ENCODE assay signal across 35 cellular contexts in the genomic region with DNA sequence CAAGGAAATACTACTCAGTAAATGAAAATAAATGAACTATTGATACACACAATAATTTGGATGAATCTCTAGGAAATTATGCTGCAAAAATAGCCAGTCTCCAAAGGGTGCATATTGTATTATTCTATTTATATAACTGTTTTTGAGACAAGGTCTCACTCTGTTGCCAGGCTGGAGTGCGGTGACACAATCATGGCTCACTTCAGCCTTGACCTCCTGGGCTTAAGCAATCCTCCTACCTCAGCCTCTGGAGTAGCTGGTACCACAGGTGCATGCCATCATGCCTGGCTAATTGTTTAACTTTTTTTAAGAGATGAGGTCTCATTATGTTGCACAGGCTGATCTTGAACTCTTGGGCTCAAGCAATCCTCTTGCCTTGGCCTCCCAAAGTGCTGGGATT. TPM values are rescaled to one million over a fixed set of nuclear protein-coding genes. Genes with fewer than 3 reads are reported as not detected.
"Had no signal": no experiment of that assay in that cellular context is flagged by ENCODE, and none has a peak within 500 bp of the region (broad histone marks: within the 10 kb centered on the region; RNA-seq: fewer than 3 reads in every experiment).

No MANE protein-coding gene starts in this region.

- H3K4me1 Mint-ChIP-seq: activated B cell treated with CpG ODN at 0.5 μM for 24 hours; activated naive CD4-positive, alpha-beta T cell treated with anti-CD3 and anti-CD28 coated beads, Interleukin-2, amount 50 U/mL, for 24 hours; activated naive CD8-positive, alpha-beta T cell treated with anti-CD3 and anti-CD28 coated beads for 36 hours; activated naive CD8-positive, alpha-beta T cell treated with anti-CD3 and anti-CD28 coated beads, Interleukin-2, amount 50 U/mL, for 24 hours had no signal

- H3K36me3 ChIP-seq: ascending aorta, breast epithelium, cardiac muscle cell, colonic mucosa, esophagus muscularis mucosa, gastroesophageal sphincter, WERI-Rb-1 had no signal

- H3K27me3 ChIP-seq: ascending aorta, breast epithelium, cardiac muscle cell, colonic mucosa, esophagus muscularis mucosa, gastroesophageal sphincter, heart right ventricle had no signal

- H3K4me3 Mint-ChIP-seq: activated B cell treated with CpG ODN at 0.5 μM for 24 hours; activated CD8-positive, alpha-beta T cell treated with anti-CD3 and anti-CD28 coated beads for 36 hours; activated naive CD4-positive, alpha-beta T cell treated with anti-CD3 and anti-CD28 coated beads for 36 hours; activated naive CD4-positive, alpha-beta T cell treated with anti-CD3 and anti-CD28 coated beads, Interleukin-2, amount 50 U/mL, for 24 hours; activated naive CD8-positive, alpha-beta T cell treated with anti-CD3 and anti-CD28 coated beads for 36 hours; activated naive CD8-positive, alpha-beta T cell treated with anti-CD3 and anti-CD28 coated beads, Interleukin-2, amount 50 U/mL, for 24 hours; activated T-cell treated with anti-CD3 and anti-CD28 coated beads, Interleukin-2, amount 50 U/mL, for 4 hours; activated T-helper 1 cell treated with anti-CD3 and anti-CD28 coated beads, Interleukin-12 subunit alpha, Interleukin-12 subunit beta, Interleukin-2, Interleukin-4 antibody, amounts not matched to agents 30 ng/mL and 10 ng/mL and 1 ng/mL, durations not matched to agents 14 hours and 24 hours and 36 hours; brain; dendritic cell treated with granulocyte-macrophage colony-stimulating factor and Interleukin-4, amounts not matched to agents 40 ng/mL and 50 ng/mL, for 4 days; effector memory CD8-positive, alpha-beta T cell; T-helper 17 cell; T-helper 2 cell treated with Interferon-gamma antibody and Interleukin-4, amounts not matched to agents 5 μg/mL and 100 μg/mL, for 36 hours had no signal

- H3K27ac Mint-ChIP-seq: activated B cell treated with CpG ODN at 0.5 μM for 24 hours; activated CD8-positive, alpha-beta T cell treated with anti-CD3 and anti-CD28 coated beads for 36 hours; activated naive CD4-positive, alpha-beta T cell treated with anti-CD3 and anti-CD28 coated beads for 36 hours; activated naive CD4-positive, alpha-beta T cell treated with anti-CD3 and anti-CD28 coated beads, Interleukin-2, amount 50 U/mL, for 24 hours; activated naive CD8-positive, alpha-beta T cell treated with anti-CD3 and anti-CD28 coated beads for 36 hours; activated naive CD8-positive, alpha-beta T cell treated with anti-CD3 and anti-CD28 coated beads, Interleukin-2, amount 50 U/mL, for 24 hours; activated T-helper 1 cell treated with anti-CD3 and anti-CD28 coated beads, Interleukin-12 subunit alpha, Interleukin-12 subunit beta, Interleukin-2, Interleukin-4 antibody, amounts not matched to agents 30 ng/mL and 10 ng/mL and 1 ng/mL, durations not matched to agents 14 hours and 24 hours and 36 hours; activated T-helper 2 cell treated with anti-CD3 and anti-CD28 coated beads, Interferon-gamma antibody, Interleukin-2, Interleukin-4, amounts not matched to agents 10 μg/mL and 5 μg/mL and 100 μg/mL, durations not matched to agents 14 hours and 24 hours and 36 hours; brain; dendritic cell treated with granulocyte-macrophage colony-stimulating factor and Interleukin-4, amounts not matched to agents 40 ng/mL and 50 ng/mL, for 4 days; effector memory CD8-positive, alpha-beta T cell; T-helper 17 cell; T-helper 2 cell treated with Interferon-gamma antibody and Interleukin-4, amounts not matched to agents 5 μg/mL and 100 μg/mL, for 36 hours had no signal

- H3K27me3 Mint-ChIP-seq: activated naive CD4-positive, alpha-beta T cell treated with anti-CD3 and anti-CD28 coated beads, Interleukin-2, amount 50 U/mL, for 24 hours had no signal

- H3K9me3 Mint-ChIP-seq: activated B cell treated with CpG ODN at 0.5 μM for 24 hours; activated CD8-positive, alpha-beta T cell treated with anti-CD3 and anti-CD28 coated beads for 36 hours; activated naive CD4-positive, alpha-beta T cell treated with anti-CD3 and anti-CD28 coated beads for 36 hours; activated naive CD4-positive, alpha-beta T cell treated with anti-CD3 and anti-CD28 coated beads, Interleukin-2, amount 50 U/mL, for 24 hours; activated naive CD8-positive, alpha-beta T cell treated with anti-CD3 and anti-CD28 coated beads for 36 hours; activated naive CD8-positive, alpha-beta T cell treated with anti-CD3 and anti-CD28 coated beads, Interleukin-2, amount 50 U/mL, for 24 hours; activated T-cell treated with anti-CD3 and anti-CD28 coated beads, Interleukin-2, amount 50 U/mL, for 4 hours; activated T-helper 1 cell treated with anti-CD3 and anti-CD28 coated beads, Interleukin-12 subunit alpha, Interleukin-12 subunit beta, Interleukin-2, Interleukin-4 antibody, amounts not matched to agents 30 ng/mL and 10 ng/mL and 1 ng/mL, durations not matched to agents 14 hours and 24 hours and 36 hours; activated T-helper 2 cell treated with anti-CD3 and anti-CD28 coated beads, Interferon-gamma antibody, Interleukin-2, Interleukin-4, amounts not matched to agents 10 μg/mL and 5 μg/mL and 100 μg/mL, durations not matched to agents 14 hours and 24 hours and 36 hours; dendritic cell treated with granulocyte-macrophage colony-stimulating factor and Interleukin-4, amounts not matched to agents 40 ng/mL and 50 ng/mL, for 4 days; effector memory CD8-positive, alpha-beta T cell; T-helper 2 cell treated with Interferon-gamma antibody and Interleukin-4, amounts not matched to agents 5 μg/mL and 100 μg/mL, for 36 hours had no signal

- H3K9me3 ChIP-seq: ascending aorta, breast epithelium, colonic mucosa, esophagus muscularis mucosa, gastroesophageal sphincter, heart right ventricle had no signal

- DNase-seq: activated B cell treated with CpG ODN at 0.5 μM for 24 hours; activated CD4-positive, alpha-beta T cell treated with anti-CD3 and anti-CD28 coated beads for 48 hours; activated CD4-positive, alpha-beta T cell treated with anti-CD3 and anti-CD28 coated beads, Interleukin-2, amount 50 U/mL, for 1 hour; activated CD4-positive, alpha-beta T cell treated with anti-CD3 and anti-CD28 coated beads, Interleukin-2, amount 50 U/mL, for 48 hours; activated CD8-positive, alpha-beta memory T cell treated with anti-CD3 and anti-CD28 coated beads for 24 hours; activated CD8-positive, alpha-beta T cell treated with anti-CD3 and anti-CD28 coated beads for 36 hours; activated effector memory CD4-positive, alpha-beta T cell treated with anti-CD3 and anti-CD28 coated beads, Interleukin-2, amount 50 U/mL, for 16 hours; activated naive CD4-positive, alpha-beta T cell treated with anti-CD3 and anti-CD28 coated beads for 36 hours; activated naive CD8-positive, alpha-beta T cell treated with anti-CD3 and anti-CD28 coated beads for 36 hours; activated naive CD8-positive, alpha-beta T cell treated with anti-CD3 and anti-CD28 coated beads, Interleukin-2, amount 50 U/mL, for 24 hours; activated T-cell treated with anti-CD3 and anti-CD28 coated beads, Interleukin-2, amount 50 U/mL, for 4 hours; central memory CD4-positive, alpha-beta T cell; cerebellar nuclear complex; colonic mucosa; dorsolateral prefrontal cortex; effector memory CD8-positive, alpha-beta T cell; erythroblast; foreskin melanocyte; heart right ventricle; T-helper 1 cell; T-helper 17 cell; T1000; WERI-Rb-1 had no signal

- H3K4me1 ChIP-seq: ascending aorta, breast epithelium, colonic mucosa, esophagus muscularis mucosa, gastroesophageal sphincter had no signal

- ATAC-seq: activated CD4-positive, CD25-positive, alpha-beta regulatory T cell treated with anti-CD3 and anti-CD28 coated beads, Interleukin-2, amount 50 U/mL, for 24 hours; activated CD8-positive, alpha-beta T cell treated with anti-CD3 and anti-CD28 coated beads for 36 hours; activated naive CD8-positive, alpha-beta T cell treated with anti-CD3 and anti-CD28 coated beads, Interleukin-2, amount 50 U/mL, for 24 hours; activated T-cell treated with anti-CD3 and anti-CD28 coated beads, Interleukin-2, amount 50 U/mL, for 4 hours; effector memory CD8-positive, alpha-beta T cell; gastroesophageal sphincter; heart right ventricle; T-helper 17 cell had no signal

- H3K4me3 ChIP-seq: ascending aorta, breast epithelium, cardiac muscle cell, colonic mucosa, dorsolateral prefrontal cortex, esophagus muscularis mucosa, gastroesophageal sphincter, heart right ventricle had no signal

- H3K27ac ChIP-seq: ascending aorta, breast epithelium, cardiac muscle cell, colonic mucosa, dorsolateral prefrontal cortex, esophagus muscularis mucosa, gastroesophageal sphincter, heart right ventricle, WERI-Rb-1 had no signal

RNA-seq across cellular contexts. Expression of a gene that starts 51.0 kb away (rescaled TPM):
- total RNA-seq: activated B cell treated with CpG ODN at 0.5 μM for 24 hours; activated CD8-positive, alpha-beta T cell treated with anti-CD3 and anti-CD28 coated beads for 36 hours; activated naive CD4-positive, alpha-beta T cell treated with anti-CD3 and anti-CD28 coated beads for 36 hours; activated naive CD8-positive, alpha-beta T cell treated with anti-CD3 and anti-CD28 coated beads for 36 hours; activated T-helper 1 cell treated with anti-CD3 and anti-CD28 coated beads, Interleukin-12 subunit alpha, Interleukin-12 subunit beta, Interleukin-2, Interleukin-4 antibody, amounts not matched to agents 30 ng/mL and 10 ng/mL and 1 ng/mL, durations not matched to agents 14 hours and 24 hours and 36 hours had no signal
